In the genomic region with DNA sequence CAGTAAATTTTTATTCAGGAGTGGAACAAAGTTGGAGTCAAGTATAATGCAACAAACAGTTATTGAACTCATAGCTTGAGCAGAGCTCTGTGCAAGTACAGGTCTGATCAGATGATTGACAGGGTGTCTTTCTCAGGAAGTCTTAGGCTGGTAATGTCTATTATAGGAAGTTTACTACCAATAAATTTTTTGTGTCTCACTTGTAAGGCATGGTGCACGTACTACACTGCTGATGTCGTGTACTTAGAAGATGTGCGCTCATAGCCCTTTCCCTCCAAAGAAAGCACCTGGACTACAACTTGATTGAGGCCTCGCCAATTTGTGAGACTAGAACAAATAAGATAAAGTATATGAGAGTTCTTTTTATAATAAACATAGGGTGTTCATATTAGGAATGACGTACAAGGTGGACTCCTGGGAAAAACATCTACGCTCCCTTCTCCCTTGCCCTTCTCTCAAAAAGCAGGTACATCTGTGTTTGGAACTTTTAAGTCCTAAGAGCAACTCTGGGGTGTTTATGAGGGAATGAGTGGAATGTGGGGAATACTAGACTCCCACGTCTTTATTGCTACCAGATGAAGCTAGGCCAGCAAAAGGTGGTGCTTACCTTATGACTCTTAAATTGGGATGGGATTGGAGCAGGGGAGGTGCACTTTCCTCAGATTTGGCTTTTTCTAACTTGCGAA, we compare ENCODE assay signal across 8 cellular contexts. TPM values are rescaled to one million over a fixed set of nuclear protein-coding genes. Genes with fewer than 3 reads are reported as not detected.
DNase-seq lines count a peak whose midpoint lies in the region; ATAC-seq and TF ChIP-seq lines count a peak whose summit lies in the region.

No MANE protein-coding gene starts in this region.

- H3K4me1 ChIP-seq in cardiac muscle cell (ENCODE audit: low read depth) (peaks cover 14% of the 10 kb centered on the region), adipocyte (ENCODE audit: control insufficient read depth, insufficient read depth, low read length) (peaks cover 31% of the 10 kb centered on the region), liver (ENCODE audit: control insufficient read depth in 4 of 4, insufficient read depth in 4 of 4, low read length in 3 of 4) (peaks cover 3 to 36% (median 20%) of the 10 kb centered on the region in 4 donors), upper lobe of right lung (peaks cover 29% of the 10 kb centered on the region)

- peak overlapping the region; percentile 90 for H3K4me3 ChIP-seq in cardiac muscle cell
- peak overlapping the region; percentile 96 for H3K4me3 ChIP-seq in adipocyte (ENCODE audit: low read length)
- H3K4me3 ChIP-seq in liver (ENCODE audit: low read depth in 1 of 3, low read length in 3 of 3), result peak overlapping the region; percentile 14 to 84 (median 67)
- H3K4me3 ChIP-seq in upper lobe of right lung, result peak overlapping the region; percentile 82

- WGBS in liver, result 77% methylated on average over 8 of the region's 8 CpGs

- ATAC-seq in Right ventricle myocardium inferior (no peak), upper lobe of right lung (no peak)
- no peak for ATAC-seq in activated CD4-positive, CD25-positive, alpha-beta regulatory T cell treated with anti-CD3 and anti-CD28 coated beads, Interleukin-2, amount 50 U/mL, for 24 hours

- H3K9me3 ChIP-seq in cardiac muscle cell (ENCODE audit: low read depth) (no peaks in the 10 kb centered on the region), adipocyte (ENCODE audit: control insufficient read depth, low read length) (no peaks in the 10 kb centered on the region), liver (ENCODE audit: control insufficient read depth in 4 of 4, low read length in 3 of 4) (no peaks in the 10 kb centered on the region), upper lobe of right lung (no peaks in the 10 kb centered on the region)

- H3K36me3 ChIP-seq in cardiac muscle cell (peaks cover 21% of the 10 kb centered on the region), adipocyte (ENCODE audit: control insufficient read depth, insufficient read depth, low read length, severe bottlenecking) (peaks cover 51% of the 10 kb centered on the region), liver (ENCODE audit: control insufficient read depth in 4 of 4, insufficient read depth in 3 of 4, low read depth in 1 of 4, low read length in 3 of 4) (peaks cover 0 to 14% (median 5%) of the 10 kb centered on the region in 4 donors), upper lobe of right lung (peaks cover 47% of the 10 kb centered on the region)

- peak overlapping the region; percentile 94 for H3K9ac ChIP-seq in adipocyte (ENCODE audit: low read length)
- H3K9ac ChIP-seq in liver (ENCODE audit: low read depth in 1 of 2, low read length in 2 of 2), result peak overlapping the region in 1 of 2 donors; percentile 62

- intact Hi-C loops in Right ventricle myocardium inferior (cut with DNase I) (no loop called here), upper lobe of right lung (cut with DNase I) (no loop called here)

- H3K27me3 ChIP-seq in cardiac muscle cell (no peaks in the 10 kb centered on the region), adipocyte (replicated peaks; ENCODE audit: control insufficient read depth, insufficient read depth, low read length) (no peaks in the 10 kb centered on the region), liver (ENCODE audit: control insufficient read depth in 4 of 4, insufficient read depth in 4 of 4, low read length in 3 of 4) (no peaks in the 10 kb centered on the region), upper lobe of right lung (no peaks in the 10 kb centered on the region)

- TF ChIP-seq CTCF in cardiac muscle cell (IDR thresholded peaks at IDR 0.05; ENCODE audit: low read depth, low read length) (no peak), liver (IDR thresholded peaks at IDR 0.05; ENCODE audit: low read depth, low read length, missing input control) (no peak), upper lobe of right lung (IDR thresholded peaks at IDR 0.05) (no peak)

- DNase-seq in cardiac muscle cell (ENCODE audit: low read depth in 1 of 2, low spot score in 1 of 2) (no peak), Right ventricle myocardium inferior (ENCODE audit: missing footprints) (no peak), adipocyte (ENCODE audit: low read depth) (no peak), upper lobe of right lung (no peak), activated gamma-delta T cell treated with Interleukin-2 at 50 U/mL for 16 hours (no peak)
- no peak for DNase-seq in stimulated activated CD4-positive, alpha-beta T cell treated with anti-CD3 and anti-CD28 coated beads, Interleukin-4, amount 100 ng/mL, for 1 hour

- no peak for TF ChIP-seq RAD21 in liver (IDR thresholded peaks at IDR 0.05)

- H3K27ac ChIP-seq in cardiac muscle cell (peak overlapping the region; percentile 36), liver (ENCODE audit: low read depth in 1 of 2, low read length in 2 of 2) (peak overlapping the region; percentile 9 to 25), upper lobe of right lung (no peak overlapping the region)

TF ChIP-seq in liver, 16 proteins besides CTCF, POLR2A, EP300 and RAD21:
- TF ChIP-seq EGR1 (IDR thresholded peaks at IDR 0.05; ENCODE audit: low read depth in 2 of 2) (no peak), FOXA1 (IDR thresholded peaks at IDR 0.05) (no peak), HNF4A (conservative IDR thresholded peaks at IDR 0.05) (no peak), GABPA (IDR thresholded peaks at IDR 0.05 in 1 of 2, conservative IDR thresholded peaks at IDR 0.05 in 1 of 2) (no peak), RXRA (IDR thresholded peaks at IDR 0.05) (no peak), TAF1 (conservative IDR thresholded peaks at IDR 0.05) (no peak), JUND (IDR thresholded peaks at IDR 0.05) (no peak), SP1 (IDR thresholded peaks at IDR 0.05) (no peak), NR2F2 (IDR thresholded peaks at IDR 0.05) (no peak)
- TF ChIP-seq, protein P1, sequence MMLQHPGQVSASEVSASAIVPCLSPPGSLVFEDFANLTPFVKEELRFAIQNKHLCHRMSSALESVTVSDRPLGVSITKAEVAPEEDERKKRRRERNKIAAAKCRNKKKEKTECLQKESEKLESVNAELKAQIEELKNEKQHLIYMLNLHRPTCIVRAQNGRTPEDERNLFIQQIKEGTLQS (IDR thresholded peaks at IDR 0.05), result no peak
- TF ChIP-seq, protein P2, sequence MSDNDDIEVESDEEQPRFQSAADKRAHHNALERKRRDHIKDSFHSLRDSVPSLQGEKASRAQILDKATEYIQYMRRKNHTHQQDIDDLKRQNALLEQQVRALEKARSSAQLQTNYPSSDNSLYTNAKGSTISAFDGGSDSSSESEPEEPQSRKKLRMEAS (IDR thresholded peaks at IDR 0.05), result no peak
- TF ChIP-seq, protein P3, sequence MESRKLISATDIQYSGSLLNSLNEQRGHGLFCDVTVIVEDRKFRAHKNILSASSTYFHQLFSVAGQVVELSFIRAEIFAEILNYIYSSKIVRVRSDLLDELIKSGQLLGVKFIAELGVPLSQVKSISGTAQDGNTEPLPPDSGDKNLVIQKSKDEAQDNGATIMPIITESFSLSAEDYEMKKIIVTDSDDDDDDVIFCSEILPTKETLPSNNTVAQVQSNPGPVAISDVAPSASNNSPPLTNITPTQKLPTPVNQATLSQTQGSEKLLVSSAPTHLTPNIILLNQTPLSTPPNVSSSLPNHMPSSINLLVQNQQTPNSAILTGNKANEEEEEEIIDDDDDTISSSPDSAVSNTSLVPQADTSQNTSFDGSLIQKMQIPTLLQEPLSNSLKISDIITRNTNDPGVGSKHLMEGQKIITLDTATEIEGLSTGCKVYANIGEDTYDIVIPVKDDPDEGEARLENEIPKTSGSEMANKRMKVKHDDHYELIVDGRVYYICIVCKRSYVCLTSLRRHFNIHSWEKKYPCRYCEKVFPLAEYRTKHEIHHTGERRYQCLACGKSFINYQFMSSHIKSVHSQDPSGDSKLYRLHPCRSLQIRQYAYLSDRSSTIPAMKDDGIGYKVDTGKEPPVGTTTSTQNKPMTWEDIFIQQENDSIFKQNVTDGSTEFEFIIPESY (IDR thresholded peaks at IDR 0.05), result no peak
- TF ChIP-seq, protein P4, sequence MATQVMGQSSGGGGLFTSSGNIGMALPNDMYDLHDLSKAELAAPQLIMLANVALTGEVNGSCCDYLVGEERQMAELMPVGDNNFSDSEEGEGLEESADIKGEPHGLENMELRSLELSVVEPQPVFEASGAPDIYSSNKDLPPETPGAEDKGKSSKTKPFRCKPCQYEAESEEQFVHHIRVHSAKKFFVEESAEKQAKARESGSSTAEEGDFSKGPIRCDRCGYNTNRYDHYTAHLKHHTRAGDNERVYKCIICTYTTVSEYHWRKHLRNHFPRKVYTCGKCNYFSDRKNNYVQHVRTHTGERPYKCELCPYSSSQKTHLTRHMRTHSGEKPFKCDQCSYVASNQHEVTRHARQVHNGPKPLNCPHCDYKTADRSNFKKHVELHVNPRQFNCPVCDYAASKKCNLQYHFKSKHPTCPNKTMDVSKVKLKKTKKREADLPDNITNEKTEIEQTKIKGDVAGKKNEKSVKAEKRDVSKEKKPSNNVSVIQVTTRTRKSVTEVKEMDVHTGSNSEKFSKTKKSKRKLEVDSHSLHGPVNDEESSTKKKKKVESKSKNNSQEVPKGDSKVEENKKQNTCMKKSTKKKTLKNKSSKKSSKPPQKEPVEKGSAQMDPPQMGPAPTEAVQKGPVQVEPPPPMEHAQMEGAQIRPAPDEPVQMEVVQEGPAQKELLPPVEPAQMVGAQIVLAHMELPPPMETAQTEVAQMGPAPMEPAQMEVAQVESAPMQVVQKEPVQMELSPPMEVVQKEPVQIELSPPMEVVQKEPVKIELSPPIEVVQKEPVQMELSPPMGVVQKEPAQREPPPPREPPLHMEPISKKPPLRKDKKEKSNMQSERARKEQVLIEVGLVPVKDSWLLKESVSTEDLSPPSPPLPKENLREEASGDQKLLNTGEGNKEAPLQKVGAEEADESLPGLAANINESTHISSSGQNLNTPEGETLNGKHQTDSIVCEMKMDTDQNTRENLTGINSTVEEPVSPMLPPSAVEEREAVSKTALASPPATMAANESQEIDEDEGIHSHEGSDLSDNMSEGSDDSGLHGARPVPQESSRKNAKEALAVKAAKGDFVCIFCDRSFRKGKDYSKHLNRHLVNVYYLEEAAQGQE (IDR thresholded peaks at IDR 0.05), result no peak
TF ChIP-seq in liver: peak in this region for 0.

RNA-seq across cellular contexts. Expression of a gene that starts 1.5 kb away (rescaled TPM):
- total RNA-seq in cardiac muscle cell, result 30.0 and 45.8 TPM in 2 replicates
- 54.6 and 60.7 TPM in 2 replicates for polyA plus RNA-seq in cardiac muscle cell
- total RNA-seq in Right ventricle myocardium inferior, result 71.6 TPM
- total RNA-seq in liver, result 10 to 100 TPM in 1 of 2 donors, 1 to 10 TPM in 1; 6.6 to 14.6 TPM
- polyA plus RNA-seq in liver, result 10 to 100 TPM; 10.0 to 15.9 TPM
- total RNA-seq in upper lobe of right lung, result 20.1 TPM

RNA-seq across cellular contexts. Expression of a gene that starts 1.6 kb away (rescaled TPM):
- total RNA-seq in cardiac muscle cell (2.8 and 16.6 TPM in 2 replicates), Right ventricle myocardium inferior (12.9 TPM), liver (1 to 10 TPM; 4.9 to 6.5 TPM), upper lobe of right lung (15.1 TPM)
- polyA plus RNA-seq in cardiac muscle cell (9.2 and 10.4 TPM in 2 replicates), liver (1 to 10 TPM; 3.5 to 7.3 TPM)
